In genomic region chr9:136790640-136791465, GRCh38 we compare ENCODE assay signal across 8 cellular contexts. TPM values are rescaled to one million over a fixed set of nuclear protein-coding genes. Genes with fewer than 3 reads are reported as not detected.
DNase-seq lines count a peak whose midpoint lies in the region; ATAC-seq, FAIRE-seq and TF ChIP-seq lines count a peak whose summit lies in the region.

TMEM141 (plus strand) TSS chr9:136791344; CDS start chr9:136791371, 27 bp downstream.

- H3K4me1 ChIP-seq in heart right ventricle (peaks cover 12 to 62% (median 38%) of the 10 kb centered on the region in 9 donors), upper lobe of right lung (peaks cover 22% of the 10 kb centered on the region)

- FAIRE-seq in GM12892 (lab: Jason Lieb, UNC): peak; percentile 94

- no peaks in the 10 kb centered on the region for H3K9me3 ChIP-seq in heart right ventricle
- no peaks in the 10 kb centered on the region for H3K9me3 ChIP-seq in upper lobe of right lung

- H3K4me3 ChIP-seq in heart right ventricle: peak within 1 kb of the TSS; percentile 57 to 93 (median 77)
- H3K4me3 ChIP-seq in upper lobe of right lung: peak within 1 kb of the TSS; percentile 91

- peak; percentile 68; the same call in 1 of the 2 replicates for TF ChIP-seq POLR2A in GM12892 (IDR thresholded peaks at IDR 0.05; ENCODE audit: low read depth, low read length)

- peaks cover 0 to 25% (median 0%) of the 10 kb centered on the region in 9 donors for H3K36me3 ChIP-seq in heart right ventricle
- H3K36me3 ChIP-seq in upper lobe of right lung: no peaks in the 10 kb centered on the region

- 0 to 1% methylated on average over 53 to 65 of the region's 65 CpGs for WGBS in heart right ventricle, 2 donors

- no peak for TF ChIP-seq CTCF in heart right ventricle (IDR thresholded peaks at IDR 0.05)
- TF ChIP-seq CTCF in upper lobe of right lung (IDR thresholded peaks at IDR 0.05): no peak

- DNase-seq in GM12892 (ENCODE audit: insufficient read length) (peak; percentile 98), NCI-H146 treated with DMSO at 0.1 percent for 48 hours (lab: John Stamatoyannopoulos, UW; ENCODE audit: unreplicated experiment) (peak; percentile 98), amniotic epithelial cell (ENCODE audit: low read depth) (peak; percentile 99), heart right ventricle (peak; percentile 100), posterior vena cava (ENCODE audit: low spot score) (peak; percentile 100), upper lobe of right lung (peak; percentile 100)

- H3K27ac ChIP-seq in heart right ventricle (peak within 1 kb of the TSS; percentile 88 to 98 (median 96)), upper lobe of right lung (peak within 1 kb of the TSS; percentile 96)

- intact Hi-C loops in T-helper 1 cell treated with Interleukin-12 subunit alpha and Interleukin-12 subunit beta and Interleukin-4 antibody, amounts not matched to agents 30 ng/mL and 1 ng/mL, for 36 hours (cut with micrococcal nuclease): loop anchor here (1.0 to 10.0 kb wide), 23 partner anchors 9 to 814 kb away; partner anchors contain the start of genes ARRDC1, DNLZ, EXD3 and FBXW5
- intact Hi-C loops in heart right ventricle (cut with DNase I): loop anchor here in 5 of 10 donors (1.0 to 10.0 kb wide), 7 partner anchors 54 to 236 kb away; partner anchors contain the start of genes FBXW5 (in 5 of the 5), PHPT1 (in 3 of the 5), C8G (in 2 of the 5) and ABCA2 (in 1 of the 5)
- intact Hi-C loops in posterior vena cava (cut with DNase I): loop anchor here in 1 of 2 donors (5.0 kb wide), 1 partner anchor 151 kb away; the partner anchor contains the start of gene FBXW5
- intact Hi-C loops in upper lobe of right lung (cut with DNase I): no loop called here

- peak; percentile 78 for ATAC-seq in HG02870 (IDR thresholded peaks at IDR 0.05; ENCODE audit: unreplicated experiment)
- peak; percentile 95 to 98 (median 95) for ATAC-seq in heart right ventricle
- peak; percentile 94 for ATAC-seq in upper lobe of right lung

- peaks cover 0 to under 1% (median 0%) of the 10 kb centered on the region in 7 donors for H3K27me3 ChIP-seq in heart right ventricle
- H3K27me3 ChIP-seq in upper lobe of right lung: no peaks in the 10 kb centered on the region

RNA-seq across cellular contexts. Expression of gene TMEM141, which starts in this region (rescaled TPM):
- 34.6 TPM for polyA plus RNA-seq in GM12892 (2012; ENCODE audit: missing spikeins)
- 39.2 and 41.2 TPM in 2 replicates for total RNA-seq in T-helper 1 cell treated with Interleukin-12 subunit alpha and Interleukin-12 subunit beta and Interleukin-4 antibody, amounts not matched to agents 30 ng/mL and 1 ng/mL, for 36 hours
- total RNA-seq in heart right ventricle (10 to 100 TPM; 48.1 to 83.4 (median 61.8) TPM), posterior vena cava (10 to 100 TPM; 28.1 to 33.9 TPM), upper lobe of right lung (64.4 TPM)
- polyA plus RNA-seq in heart right ventricle: 100 to 1,000 TPM in 1 of 2 donors, 10 to 100 TPM in 1; 95.6 to 107 TPM

Comparison
In these comparisons a context has a peak if more than half of its experiments do, and no peak if none do; other contexts are left out.
1. Peak in every context shown above with its lines: DNase-seq, ATAC-seq, H3K4me3 ChIP-seq and H3K27ac ChIP-seq.